Comparison of ENCODE assay signal across 8 cellular contexts in the genomic region with DNA sequence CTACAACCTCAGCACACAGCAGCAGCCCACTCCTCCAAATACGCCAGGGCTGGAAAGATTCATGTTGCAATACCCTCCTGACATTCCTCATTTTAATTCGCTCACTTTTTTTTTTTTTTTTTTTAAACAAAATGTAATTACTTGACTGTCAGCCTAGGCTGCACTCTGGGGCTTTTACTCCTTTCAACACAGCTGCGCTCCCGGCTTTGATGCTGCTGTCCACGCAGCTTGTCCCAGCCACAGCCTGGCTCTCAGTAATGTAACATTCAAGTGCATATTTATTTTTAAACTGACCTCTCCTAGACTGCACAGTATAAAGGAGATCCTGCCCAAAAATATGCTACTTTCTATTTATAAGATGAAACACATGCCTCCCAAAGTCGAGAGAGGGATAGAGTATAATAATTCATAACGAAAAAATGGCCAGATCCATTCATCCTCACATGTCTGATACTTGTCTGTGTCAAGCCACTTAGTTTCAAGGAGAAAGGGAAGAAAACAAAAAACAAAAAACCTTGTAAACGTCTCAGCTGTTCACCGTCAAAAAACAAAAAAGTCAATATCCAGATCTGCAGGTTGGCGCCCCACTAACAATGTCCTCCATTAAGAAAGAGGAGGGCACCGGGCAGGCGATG. TPM values are rescaled to one million over a fixed set of nuclear protein-coding genes. Genes with fewer than 3 reads are reported as not detected.
DNase-seq lines count a peak whose midpoint lies in the region; ATAC-seq, FAIRE-seq and TF ChIP-seq lines count a peak whose summit lies in the region.

No MANE protein-coding gene starts in this region.

- H3K4me3 ChIP-seq in HEK293 (ENCODE audit: low read depth, low read length) (peak overlapping the region; percentile 93), small intestine (ENCODE audit: low read depth in 1 of 2, low read length in 2 of 2) (peak overlapping the region; percentile 61 to 84)

- no peak for FAIRE-seq in small intestine (lab: Jason Lieb, UNC)

- no peaks in the 10 kb centered on the region for H3K27me3 Mint-ChIP-seq in activated CD8-positive, alpha-beta T cell treated with anti-CD3 and anti-CD28 coated beads, Interleukin-2, amount 10 ng/mL, durations not matched to agents 7 days and 5 days (ENCODE audit: low read depth)

- POLR2A ChIA-PET in HEK293 (lab: Yijun Ruan, JAX), result interaction anchor here (0.8 to 1.5 kb wide), 7 partner anchors 14 to 514 kb away, joined by 3 to 6 read pairs (median 4); a partner anchor contains a TSS
- POLR2A ChIA-PET in activated CD8-positive, alpha-beta T cell treated with anti-CD3 and anti-CD28 coated beads, Interleukin-2, amount 10 ng/mL, durations not matched to agents 7 days and 5 days (lab: Charles Lee), result interaction anchor here (0.7 to 1.2 kb wide), 3 partner anchors 17 to 121 kb away, joined by 3 to 7 read pairs (median 5); no protein-coding TSS in a partner anchor

- H3K9me3 ChIP-seq in HEK293 (ENCODE audit: control insufficient read depth, insufficient read depth, low read depth, low read length) (no peaks in the 10 kb centered on the region), small intestine (ENCODE audit: control insufficient read depth, low read depth) (no peaks in the 10 kb centered on the region)

- H3K36me3 ChIP-seq in HEK293 (ENCODE audit: control insufficient read depth in 2 of 2, insufficient read depth in 1 of 2, low read length in 2 of 2), result peaks cover 0 to 9% of the 10 kb centered on the region in 2 experiments; a peak in 1 of 3 replicates
- H3K36me3 ChIP-seq in small intestine (ENCODE audit: control insufficient read depth in 2 of 2, insufficient read depth in 2 of 2, low read length in 2 of 2), result no peaks in the 10 kb centered on the region

- H3K27ac Mint-ChIP-seq in activated CD8-positive, alpha-beta T cell treated with anti-CD3 and anti-CD28 coated beads, Interleukin-2, amount 10 ng/mL, durations not matched to agents 7 days and 5 days, result peak overlapping the region; percentile 81

- CTCF ChIA-PET in HEK293 (lab: Yijun Ruan, JAX), result interaction anchor here (0.5 to 2.3 kb wide), 5 partner anchors 96 to 1085 kb away, joined by 3 to 12 read pairs (median 6); no protein-coding TSS in a partner anchor
- CTCF ChIA-PET in activated CD8-positive, alpha-beta T cell treated with anti-CD3 and anti-CD28 coated beads, Interleukin-2, amount 10 ng/mL, durations not matched to agents 7 days and 5 days (lab: Charles Lee), result interaction anchor here (0.9 to 2.0 kb wide), 8 partner anchors 13 to 275 kb away, joined by 3 to 9 read pairs (median 4); no protein-coding TSS in a partner anchor

- H3K36me3 Mint-ChIP-seq in activated CD8-positive, alpha-beta T cell treated with anti-CD3 and anti-CD28 coated beads, Interleukin-2, amount 10 ng/mL, durations not matched to agents 7 days and 5 days (ENCODE audit: low read depth), result peaks cover 38% of the 10 kb centered on the region

- TF ChIP-seq CTCF in HEK293 (tag by site-specific recombination; IDR thresholded peaks at IDR 0.05), result no peak

- H3K4me1 ChIP-seq in HEK293 (ENCODE audit: control insufficient read depth, insufficient read depth, low read length), result no peaks in the 10 kb centered on the region
- H3K4me1 ChIP-seq in small intestine (ENCODE audit: control insufficient read depth in 2 of 2, insufficient read depth in 1 of 2, low read depth in 1 of 2, low read length in 1 of 2), result peaks cover 0 to 3% of the 10 kb centered on the region in 2 donors

- H3K27ac ChIP-seq in HEK293 (ENCODE audit: extremely low read depth, low read depth, low read length), result no peak overlapping the region; the same call in 1 of the 2 replicates
- H3K27ac ChIP-seq in small intestine (ENCODE audit: low read depth in 1 of 2, low read length in 1 of 2), result peak overlapping the region; percentile 21 to 92

- H3K9me3 Mint-ChIP-seq in activated CD8-positive, alpha-beta T cell treated with anti-CD3 and anti-CD28 coated beads, Interleukin-2, amount 10 ng/mL, durations not matched to agents 7 days and 5 days (ENCODE audit: insufficient read depth), result no peaks in the 10 kb centered on the region

- H3K4me3 Mint-ChIP-seq in activated CD8-positive, alpha-beta T cell treated with anti-CD3 and anti-CD28 coated beads, Interleukin-2, amount 10 ng/mL, durations not matched to agents 7 days and 5 days, result peak overlapping the region; percentile 81

- DNase-seq in activated CD8-positive, alpha-beta T cell treated with anti-CD3 and anti-CD28 coated beads, Interleukin-2, amount 10 ng/mL, durations not matched to agents 7 days and 5 days, result no peak
- peak; percentile 26 for DNase-seq in hepatic stellate cell (ENCODE audit: low spot score)
- DNase-seq in small intestine, result no peak
- DNase-seq in left lobe of liver (ENCODE audit: low spot score), result no peak
- DNase-seq in DMS53 (lab: John Stamatoyannopoulos, UW), result no peak
- DNase-seq in dedifferentiated amniotic fluid mesenchymal stem cell (ENCODE audit: extremely low spot score), result no peak

- no peak for ATAC-seq in activated CD8-positive, alpha-beta T cell treated with anti-CD3 and anti-CD28 coated beads, Interleukin-2, amount 10 ng/mL, durations not matched to agents 7 days and 5 days
- no peak for ATAC-seq in left lobe of liver
- ATAC-seq in GM18867 (IDR thresholded peaks at IDR 0.05; ENCODE audit: unreplicated experiment), result no peak

- peaks cover 48% of the 10 kb centered on the region for H3K4me1 Mint-ChIP-seq in activated CD8-positive, alpha-beta T cell treated with anti-CD3 and anti-CD28 coated beads, Interleukin-2, amount 10 ng/mL, durations not matched to agents 7 days and 5 days (ENCODE audit: low read depth)

- no peaks in the 10 kb centered on the region for H3K27me3 ChIP-seq in small intestine (ENCODE audit: control insufficient read depth in 2 of 2, insufficient read depth in 2 of 2, low read length in 2 of 2)

- 16 to 31% (median 26%) methylated on average over 12 of the region's 12 CpGs for WGBS in small intestine, 3 donors

TF ChIP-seq in HEK293, 187 proteins besides CTCF, POLR2A, EP300 and RAD21:
- 0 out of 2 replicates have a peak, but pooled peaks have one; percentile 41 for TF ChIP-seq ZNF335 (tag by site-specific recombination; conservative IDR thresholded peaks at IDR 0.05)
- TF ChIP-seq, protein P1, sequence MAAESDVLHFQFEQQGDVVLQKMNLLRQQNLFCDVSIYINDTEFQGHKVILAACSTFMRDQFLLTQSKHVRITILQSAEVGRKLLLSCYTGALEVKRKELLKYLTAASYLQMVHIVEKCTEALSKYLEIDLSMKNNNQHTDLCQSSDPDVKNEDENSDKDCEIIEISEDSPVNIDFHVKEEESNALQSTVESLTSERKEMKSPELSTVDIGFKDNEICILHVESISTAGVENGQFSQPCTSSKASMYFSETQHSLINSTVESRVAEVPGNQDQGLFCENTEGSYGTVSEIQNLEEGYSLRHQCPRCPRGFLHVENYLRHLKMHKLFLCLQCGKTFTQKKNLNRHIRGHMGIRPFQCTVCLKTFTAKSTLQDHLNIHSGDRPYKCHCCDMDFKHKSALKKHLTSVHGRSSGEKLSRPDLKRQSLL (tag by site-specific recombination; IDR thresholded peaks at IDR 0.05), result no peak

RNA-seq across cellular contexts. Expression of a gene that starts 0.9 kb away (rescaled TPM):
- total RNA-seq in activated CD8-positive, alpha-beta T cell treated with anti-CD3 and anti-CD28 coated beads, Interleukin-2, amount 10 ng/mL, durations not matched to agents 7 days and 5 days, result 10 to 100 TPM; 30.1 to 33.2 TPM
- 10 to 100 TPM in 1 of 3 donors, 1 to 10 TPM in 2; 1.1 to 10.6 (median 3.2) TPM for polyA plus RNA-seq in small intestine
- 3.4 TPM for total RNA-seq in left lobe of liver
